Comparison of ENCODE assay signal across 8 cellular contexts in the genomic region with DNA sequence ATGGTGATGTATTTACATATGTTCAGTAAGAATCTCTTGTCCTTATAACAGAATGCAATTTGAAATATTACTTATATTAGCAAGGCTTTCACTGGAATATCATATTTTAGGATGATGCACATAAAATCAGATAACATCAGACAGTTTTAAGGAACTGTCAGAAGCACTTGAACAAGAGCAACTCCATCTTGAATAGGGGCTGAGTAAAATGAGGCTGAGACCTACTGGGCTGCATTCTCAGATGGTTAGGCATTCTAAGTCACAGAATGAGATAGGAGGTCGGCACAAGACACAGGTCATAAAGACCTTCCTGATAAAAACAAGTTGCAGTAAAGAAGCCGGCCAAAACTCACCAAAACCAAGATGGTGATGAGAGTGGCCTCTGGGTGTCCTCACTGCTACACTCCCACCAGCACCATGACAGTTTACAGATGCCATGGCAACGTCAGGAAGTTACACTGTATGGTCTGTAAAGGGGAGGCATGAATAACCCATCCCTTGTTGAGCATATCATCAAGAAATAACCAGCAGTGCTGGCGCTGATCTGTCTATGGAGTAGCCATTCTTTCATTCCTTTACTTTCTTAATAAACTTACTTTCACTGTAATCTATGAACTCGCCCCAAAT. TPM values are rescaled to one million over a fixed set of nuclear protein-coding genes. Genes with fewer than 3 reads are reported as not detected.
DNase-seq lines count a peak whose midpoint lies in the region; ATAC-seq lines count a peak whose summit lies in the region.

No MANE protein-coding gene starts in this region.

- H3K27me3 ChIP-seq in CD4-positive, CD25-positive, alpha-beta regulatory T cell (ENCODE audit: control insufficient read depth, insufficient read depth, low read length), result no peaks in the 10 kb centered on the region

- no peaks in the 10 kb centered on the region for H3K36me3 Mint-ChIP-seq in CD4-positive, CD25-positive, alpha-beta regulatory T cell
- H3K36me3 Mint-ChIP-seq in immature natural killer cell, result no peaks in the 10 kb centered on the region

- no peak overlapping the region for H3K4me3 Mint-ChIP-seq in CD4-positive, CD25-positive, alpha-beta regulatory T cell
- H3K4me3 Mint-ChIP-seq in immature natural killer cell, result no peak overlapping the region

- ATAC-seq in CD4-positive, CD25-positive, alpha-beta regulatory T cell (ENCODE audit: low read depth in 2 of 2), result no peak
- no peak for ATAC-seq in GM21526 (IDR thresholded peaks at IDR 0.05; ENCODE audit: low FRiP score, unreplicated experiment)

- no peaks in the 10 kb centered on the region for H3K4me1 Mint-ChIP-seq in CD4-positive, CD25-positive, alpha-beta regulatory T cell
- H3K4me1 Mint-ChIP-seq in immature natural killer cell, result no peaks in the 10 kb centered on the region

- H3K27ac ChIP-seq in CD4-positive, CD25-positive, alpha-beta regulatory T cell (ENCODE audit: insufficient read depth, low read length, poor library complexity, severe bottlenecking), result no peak overlapping the region

- H3K4me1 ChIP-seq in CD4-positive, CD25-positive, alpha-beta regulatory T cell (ENCODE audit: control insufficient read depth, insufficient read depth, low read length, poor library complexity, severe bottlenecking), result no peaks in the 10 kb centered on the region

- DNase-seq in CD4-positive, CD25-positive, alpha-beta regulatory T cell, result peak in 2 of 3 donors; percentile 21 to 24
- DNase-seq in HK-2 (ENCODE audit: unreplicated experiment) (peak; percentile 3), immature natural killer cell (peak; percentile 16 to 41 (median 29)), SW480 (ENCODE audit: low spot score) (no peak), NCI-H446 (lab: John Stamatoyannopoulos, UW) (no peak)
- peak; percentile 7 for DNase-seq in activated CD4-positive, alpha-beta T cell treated with anti-CD3 and anti-CD28 coated beads for 48 hours
- DNase-seq in activated CD4-positive, CD25-positive, alpha-beta regulatory T cell (lab: John Stamatoyannopoulos, UW), result no peak

- H3K4me3 ChIP-seq in CD4-positive, CD25-positive, alpha-beta regulatory T cell (ENCODE audit: low read depth, low read length), result no peak overlapping the region

- H3K27ac Mint-ChIP-seq in CD4-positive, CD25-positive, alpha-beta regulatory T cell, result no peak overlapping the region
- no peak overlapping the region for H3K27ac Mint-ChIP-seq in immature natural killer cell

- H3K36me3 ChIP-seq in CD4-positive, CD25-positive, alpha-beta regulatory T cell (ENCODE audit: control insufficient read depth, insufficient read depth, low read length), result no peaks in the 10 kb centered on the region

- H3K9me3 Mint-ChIP-seq in CD4-positive, CD25-positive, alpha-beta regulatory T cell, result peaks cover 0 to 1% (median 0%) of the 10 kb centered on the region in 7 donors
- no peaks in the 10 kb centered on the region for H3K9me3 Mint-ChIP-seq in immature natural killer cell

- no peaks in the 10 kb centered on the region for H3K9me3 ChIP-seq in CD4-positive, CD25-positive, alpha-beta regulatory T cell (ENCODE audit: control insufficient read depth in 2 of 2, low read length in 2 of 2)

- peaks cover 5% of the 10 kb centered on the region for H3K27me3 Mint-ChIP-seq in CD4-positive, CD25-positive, alpha-beta regulatory T cell
- H3K27me3 Mint-ChIP-seq in immature natural killer cell (ENCODE audit: low read depth in 3 of 3), result peaks cover 0 to 3% (median 1%) of the 10 kb centered on the region in 3 donors

RNA-seq across cellular contexts. Expression of a gene that starts 27.6 kb away (rescaled TPM):
- 62.5 TPM for total RNA-seq in CD4-positive, CD25-positive, alpha-beta regulatory T cell
- polyA plus RNA-seq in CD4-positive, CD25-positive, alpha-beta regulatory T cell, result 1 to 10 TPM; 2.5 to 4.2 (median 3.5) TPM
- polyA plus RNA-seq in immature natural killer cell, result 1 to 10 TPM; 3.0 to 5.4 (median 3.2) TPM

Comparison
In these comparisons a context has a peak if more than half of its experiments do, and no peak if none do; other contexts are left out.
1. DNase-seq: peak in CD4-positive, CD25-positive, alpha-beta regulatory T cell (2 of 3), HK-2 (single experiment), activated CD4-positive, alpha-beta T cell treated with anti-CD3 and anti-CD28 coated beads for 48 hours (single experiment) and immature natural killer cell (3 of 3); none in SW480 (single experiment), activated CD4-positive, CD25-positive, alpha-beta regulatory T cell (0 of 4) and NCI-H446 (0 of 2).